15 cellular contexts compared by ENCODE assay signal in the genomic region with DNA sequence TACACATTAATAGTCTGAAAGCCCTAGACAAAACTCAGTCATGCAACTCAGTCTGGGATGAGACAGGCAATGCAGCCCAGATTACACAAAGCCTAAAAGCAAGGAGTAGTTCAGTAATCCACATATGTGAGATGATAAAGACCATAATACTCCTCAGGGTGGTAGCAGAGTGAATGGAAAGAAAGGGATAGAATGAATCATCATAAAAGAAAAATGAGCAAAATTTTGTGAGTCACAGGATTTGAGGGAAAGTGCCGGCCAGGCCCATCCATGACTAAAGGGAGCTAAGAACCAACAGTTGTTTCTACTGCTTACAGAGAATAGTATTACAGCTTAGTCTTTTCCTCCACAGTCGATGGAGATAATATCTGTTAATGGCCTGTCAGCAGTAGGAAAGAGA.
DNase-seq lines count a peak whose midpoint lies in the region; ATAC-seq, FAIRE-seq and TF ChIP-seq lines count a peak whose summit lies in the region.
"Had no signal": no experiment of that assay in that cellular context is flagged by ENCODE, and none has a peak within 500 bp of the region (broad histone marks: within the 10 kb centered on the region; RNA-seq: fewer than 3 reads in every experiment).

No MANE protein-coding gene starts in this region.

- no peak overlapping the region for H3K4me3 ChIP-seq in bronchial epithelial cell (ENCODE audit: low read depth, low read length)

- ATAC-seq in HG03039 (IDR thresholded peaks at IDR 0.05; ENCODE audit: unreplicated experiment) = no peak
- no peak for ATAC-seq in activated CD8-positive, alpha-beta memory T cell treated with anti-CD3 and anti-CD28 coated beads, Interleukin-2, amount 10 ng/mL, durations not matched to agents 7 days and 5 days

- no peak overlapping the region for H3K27ac Mint-ChIP-seq in activated CD8-positive, alpha-beta memory T cell treated with anti-CD3 and anti-CD28 coated beads, Interleukin-2, amount 10 ng/mL, durations not matched to agents 7 days and 5 days

- CTCF ChIA-PET in activated CD8-positive, alpha-beta memory T cell treated with anti-CD3 and anti-CD28 coated beads, Interleukin-2, amount 10 ng/mL, durations not matched to agents 7 days and 5 days (lab: Charles Lee) = no interaction called here

- no peaks in the 10 kb centered on the region for H3K27me3 ChIP-seq in bronchial epithelial cell (ENCODE audit: control insufficient read depth, insufficient read depth, low read length)

- H3K36me3 Mint-ChIP-seq in activated CD8-positive, alpha-beta memory T cell treated with anti-CD3 and anti-CD28 coated beads, Interleukin-2, amount 10 ng/mL, durations not matched to agents 7 days and 5 days = peaks cover 13% of the 10 kb centered on the region

- H3K36me3 ChIP-seq in bronchial epithelial cell (ENCODE audit: control insufficient read depth, insufficient read depth, low read length) = no peaks in the 10 kb centered on the region

- H3K4me3 Mint-ChIP-seq in activated CD8-positive, alpha-beta memory T cell treated with anti-CD3 and anti-CD28 coated beads, Interleukin-2, amount 10 ng/mL, durations not matched to agents 7 days and 5 days = no peak overlapping the region

- TF ChIP-seq CTCF in bronchial epithelial cell (IDR thresholded peaks at IDR 0.05; ENCODE audit: insufficient read depth, low read length, severe bottlenecking) = no peak

- no peaks in the 10 kb centered on the region for H3K4me1 Mint-ChIP-seq in activated CD8-positive, alpha-beta memory T cell treated with anti-CD3 and anti-CD28 coated beads, Interleukin-2, amount 10 ng/mL, durations not matched to agents 7 days and 5 days

- H3K27me3 Mint-ChIP-seq in activated CD8-positive, alpha-beta memory T cell treated with anti-CD3 and anti-CD28 coated beads, Interleukin-2, amount 10 ng/mL, durations not matched to agents 7 days and 5 days = no peaks in the 10 kb centered on the region

- no peaks in the 10 kb centered on the region for H3K9me3 Mint-ChIP-seq in activated CD8-positive, alpha-beta memory T cell treated with anti-CD3 and anti-CD28 coated beads, Interleukin-2, amount 10 ng/mL, durations not matched to agents 7 days and 5 days (ENCODE audit: low read depth)

- FAIRE-seq in bronchial epithelial cell (lab: Jason Lieb, UNC) = no peak
- FAIRE-seq: colon had no signal

- peak; percentile 68 for DNase-seq in AG08396 (ENCODE audit: low spot score)
- peak; percentile 92 for DNase-seq in LHCN-M2 (ENCODE audit: low read depth)
- peak; percentile 87 for DNase-seq in bronchial epithelial cell (ENCODE audit: low read depth)
- peak; percentile 57 for DNase-seq in kidney glomerular epithelial cell (lab: John Stamatoyannopoulos, UW)
- no peak for DNase-seq in NCI-H1417 (lab: John Stamatoyannopoulos, UW)
- no peak for DNase-seq in central memory CD4-positive, alpha-beta T cell
- no peak for DNase-seq in activated CD8-positive, alpha-beta memory T cell treated with anti-CD3 and anti-CD28 coated beads, Interleukin-2, amount 10 ng/mL, durations not matched to agents 7 days and 5 days
- DNase-seq: activated CD4-positive, alpha-beta T cell treated with anti-CD3 and anti-CD28 coated beads, Interleukin-2, amount 50 U/mL, for 4 hours; activated gamma-delta T cell; C1 segment of cervical spinal cord; GF-D8; NCI-H146; occipital lobe had no signal

Comparison
In these comparisons a context has a peak if more than half of its experiments do, and no peak if none do; other contexts are left out.
1. DNase-seq: peak in AG08396 (single experiment), LHCN-M2 (single experiment), bronchial epithelial cell (single experiment) and kidney glomerular epithelial cell (single experiment); none in NCI-H1417 (0 of 3), central memory CD4-positive, alpha-beta T cell (single experiment) and activated CD8-positive, alpha-beta memory T cell treated with anti-CD3 and anti-CD28 coated beads, Interleukin-2, amount 10 ng/mL, durations not matched to agents 7 days and 5 days (single experiment).